10 cellular contexts compared by ENCODE assay signal in genomic region chr13:29713841-29714240, GRCh38.
A peak's percentile ranks its signal among the peaks of the same experiment; 100 is the strongest.
DNase-seq lines count a peak whose midpoint lies in the region; ATAC-seq and TF ChIP-seq lines count a peak whose summit lies in the region.
"Had no signal": no experiment of that assay in that cellular context is flagged by ENCODE, and none has a peak within 500 bp of the region (broad histone marks: within the 10 kb centered on the region; RNA-seq: fewer than 3 reads in every experiment).

No MANE protein-coding gene starts in this region.

- H3K27me3 ChIP-seq in KMS-11 (ENCODE audit: insufficient read depth, low read depth) (no peaks in the 10 kb centered on the region), osteoblast (ENCODE audit: insufficient read depth, low read length) (peaks cover 21% of the 10 kb centered on the region)

- no peaks in the 10 kb centered on the region for H3K4me1 ChIP-seq in KMS-11 (ENCODE audit: low read depth, poor library complexity, severe bottlenecking)
- H3K4me1 ChIP-seq in osteoblast (ENCODE audit: insufficient read depth, low read length): no peaks in the 10 kb centered on the region

- H3K4me2 ChIP-seq in KMS-11: no peak overlapping the region
- no peak overlapping the region for H3K4me2 ChIP-seq in osteoblast (ENCODE audit: insufficient read depth, low read length)

- peaks cover 5% of the 10 kb centered on the region for H3K9me3 ChIP-seq in osteoblast (ENCODE audit: low read depth, low read length)

- no peak overlapping the region for H3K9ac ChIP-seq in KMS-11

- TF ChIP-seq CTCF in KMS-11 (conservative IDR thresholded peaks at IDR 0.05; ENCODE audit: low read depth, low read length) (peak; percentile 71), cardiac fibroblast (IDR thresholded peaks at IDR 0.05; ENCODE audit: low read depth, low read length) (peak; percentile 68), osteoblast (IDR thresholded peaks at IDR 0.05; ENCODE audit: extremely low read depth, low read depth, low read length) (peak; percentile 62)

- H3K27ac ChIP-seq in KMS-11 (no peak overlapping the region), osteoblast (ENCODE audit: low read depth, low read length) (no peak overlapping the region)

- H3K36me3 ChIP-seq in KMS-11 (ENCODE audit: insufficient read depth) (no peaks in the 10 kb centered on the region), osteoblast (ENCODE audit: insufficient read depth, low read length) (no peaks in the 10 kb centered on the region)

- no peaks in the 10 kb centered on the region for H3K9me3 Mint-ChIP-seq in activated CD8-positive, alpha-beta memory T cell treated with anti-CD3 and anti-CD28 coated beads, Interleukin-2, amount 10 ng/mL, durations not matched to agents 7 days and 5 days (ENCODE audit: low read depth)

- peaks cover 34% of the 10 kb centered on the region for H3K27me3 Mint-ChIP-seq in activated CD8-positive, alpha-beta memory T cell treated with anti-CD3 and anti-CD28 coated beads, Interleukin-2, amount 10 ng/mL, durations not matched to agents 7 days and 5 days

- ATAC-seq in activated CD8-positive, alpha-beta memory T cell treated with anti-CD3 and anti-CD28 coated beads, Interleukin-2, amount 10 ng/mL, durations not matched to agents 7 days and 5 days: no peak
- ATAC-seq in sciatic nerve (no peak), HG03280 (IDR thresholded peaks at IDR 0.05; ENCODE audit: unreplicated experiment) (no peak)

- H3K27ac Mint-ChIP-seq in activated CD8-positive, alpha-beta memory T cell treated with anti-CD3 and anti-CD28 coated beads, Interleukin-2, amount 10 ng/mL, durations not matched to agents 7 days and 5 days: no peak overlapping the region

- H3K4me1 Mint-ChIP-seq in activated CD8-positive, alpha-beta memory T cell treated with anti-CD3 and anti-CD28 coated beads, Interleukin-2, amount 10 ng/mL, durations not matched to agents 7 days and 5 days: peaks cover 7% of the 10 kb centered on the region

- H3K36me3 Mint-ChIP-seq in activated CD8-positive, alpha-beta memory T cell treated with anti-CD3 and anti-CD28 coated beads, Interleukin-2, amount 10 ng/mL, durations not matched to agents 7 days and 5 days: no peaks in the 10 kb centered on the region

- H2AFZ ChIP-seq in KMS-11 (ENCODE audit: low read depth) (no peak overlapping the region), osteoblast (ENCODE audit: low read length) (no peak overlapping the region)

- H4K20me1 ChIP-seq in KMS-11 (ENCODE audit: insufficient read depth) (no peaks in the 10 kb centered on the region), osteoblast (ENCODE audit: insufficient read depth, low read length) (no peaks in the 10 kb centered on the region)

- CTCF ChIA-PET in activated CD8-positive, alpha-beta memory T cell treated with anti-CD3 and anti-CD28 coated beads, Interleukin-2, amount 10 ng/mL, durations not matched to agents 7 days and 5 days (lab: Charles Lee): interaction anchor here (1.4 to 2.7 kb wide), 4 partner anchors 158 to 241 kb away, joined by 4 to 21 read pairs (median 8); no protein-coding TSS in a partner anchor

- intact Hi-C loops in sciatic nerve (cut with DNase I): no loop called here

- H3K4me3 Mint-ChIP-seq in activated CD8-positive, alpha-beta memory T cell treated with anti-CD3 and anti-CD28 coated beads, Interleukin-2, amount 10 ng/mL, durations not matched to agents 7 days and 5 days: no peak overlapping the region

- H3K4me3 ChIP-seq in KMS-11 (IDR thresholded peaks at IDR 0.05; ENCODE audit: insufficient read depth, low read depth, low read length): no peak overlapping the region
- no peak overlapping the region for H3K4me3 ChIP-seq in cardiac fibroblast (replicated peaks in 1 of 2; ENCODE audit: low read depth in 2 of 2, low read length in 2 of 2)
- no peak overlapping the region for H3K4me3 ChIP-seq in osteoblast (ENCODE audit: insufficient read depth, low read length)

- H3K79me2 ChIP-seq in KMS-11 (ENCODE audit: insufficient read depth, low read depth): no peaks in the 10 kb centered on the region
- H3K79me2 ChIP-seq in osteoblast (ENCODE audit: insufficient read depth, low read length): no peaks in the 10 kb centered on the region

- DNase-seq in EL (peak; percentile 13), cardiac fibroblast (ENCODE audit: low read depth in 2 of 2) (peak; percentile 12 to 56), osteoblast (ENCODE audit: insufficient read length, low spot score, missing footprints) (no peak), sciatic nerve (ENCODE audit: low spot score) (no peak), NCI-H2196 treated with DMSO at 0.1 percent for 48 hours (lab: John Stamatoyannopoulos, UW; ENCODE audit: unreplicated experiment) (no peak)
- DNase-seq in activated CD8-positive, alpha-beta memory T cell treated with anti-CD3 and anti-CD28 coated beads, Interleukin-2, amount 10 ng/mL, durations not matched to agents 7 days and 5 days: no peak
- DNase-seq: NCI-H510A, retina had no signal

Comparison
In these comparisons a context has a peak if more than half of its experiments do, and no peak if none do; other contexts are left out.
1. DNase-seq: peak in EL (single experiment) and cardiac fibroblast (2 of 2); none in osteoblast (single experiment), activated CD8-positive, alpha-beta memory T cell treated with anti-CD3 and anti-CD28 coated beads, Interleukin-2, amount 10 ng/mL, durations not matched to agents 7 days and 5 days (single experiment), sciatic nerve (single experiment) and NCI-H2196 treated with DMSO at 0.1 percent for 48 hours (single experiment).
2. Peak in every context shown above with its lines, with median percentiles within 50 percentile points of each other: CTCF ChIP-seq.